In the genomic region with DNA sequence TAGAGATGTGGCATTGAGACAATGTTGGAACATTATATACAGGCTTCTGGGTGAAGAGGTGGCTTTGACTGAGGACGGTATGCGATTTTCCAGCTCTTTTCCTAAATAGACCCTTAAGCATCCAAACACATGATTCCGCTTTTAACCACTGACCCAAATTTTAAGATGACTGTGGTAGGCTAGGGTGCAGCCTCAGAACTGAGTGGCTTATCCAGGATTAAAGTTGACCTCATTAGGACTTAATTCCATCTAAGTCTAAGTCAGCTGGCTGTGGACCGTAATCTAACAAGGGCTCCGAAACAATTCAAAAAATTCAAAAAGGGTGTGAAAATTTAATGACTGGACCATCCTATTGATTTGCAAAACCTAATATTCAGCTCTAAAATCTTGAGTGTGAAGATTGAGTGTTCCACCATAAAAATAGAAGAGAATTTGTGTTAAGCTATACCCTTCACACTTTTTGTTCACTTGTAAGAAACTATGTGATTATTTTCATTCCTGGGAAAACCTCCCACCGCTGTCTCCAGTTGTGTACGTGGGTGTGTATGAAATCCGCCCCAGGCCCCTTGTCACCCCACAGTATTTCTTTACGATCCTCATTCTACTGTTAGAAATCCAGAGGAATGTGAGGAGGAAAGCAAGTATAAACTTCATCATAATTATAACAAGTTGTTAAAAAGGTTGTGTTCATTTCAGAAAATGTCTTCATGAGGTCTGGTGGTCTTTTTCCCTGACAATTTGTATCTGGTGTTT, we compare ENCODE assay signal across 21 cellular contexts. TPM values are rescaled to one million over a fixed set of nuclear protein-coding genes. Genes with fewer than 3 reads are reported as not detected.
A peak's percentile ranks its signal among the peaks of the same experiment; 100 is the strongest.
DNase-seq lines count a peak whose midpoint lies in the region; ATAC-seq and TF ChIP-seq lines count a peak whose summit lies in the region.
"Had no signal": no experiment of that assay in that cellular context is flagged by ENCODE, and none has a peak within 500 bp of the region (broad histone marks: within the 10 kb centered on the region; RNA-seq: fewer than 3 reads in every experiment).

No MANE protein-coding gene starts in this region.

- TF ChIP-seq CTCF in GM23338 (conservative IDR thresholded peaks at IDR 0.05; ENCODE audit: low read depth in 2 of 2) (no peak), nephron progenitor cell (IDR thresholded peaks at IDR 0.05) (no peak), transverse colon (IDR thresholded peaks at IDR 0.05) (no peak)

- 0 out of 2 replicates have a peak, but pooled peaks cover 3% of the 10 kb centered on the region for H3F3A ChIP-seq in GM23338 (replicated peaks; ENCODE audit: low read depth)

- peaks cover 5% of the 10 kb centered on the region for H3K36me3 ChIP-seq in CD4-positive, alpha-beta memory T cell (ENCODE audit: insufficient read depth, low read length)
- H3K36me3 ChIP-seq in GM23338 (ENCODE audit: insufficient read depth) (no peaks in the 10 kb centered on the region), transverse colon (no peaks in the 10 kb centered on the region), SJCRH30 (no peaks in the 10 kb centered on the region)
- H3K36me3 ChIP-seq: cardiac muscle cell had no signal

- peak overlapping the region; percentile 35 to 93 (median 69) for H3K27ac Mint-ChIP-seq in CD4-positive, alpha-beta memory T cell
- H3K27ac Mint-ChIP-seq in GM23338: no peak overlapping the region; the same call in 1 of the 2 replicates
- H3K27ac Mint-ChIP-seq in activated naive CD8-positive, alpha-beta T cell treated with anti-CD3 and anti-CD28 coated beads for 36 hours: peak overlapping the region; percentile 40
- H3K27ac Mint-ChIP-seq in nephron progenitor cell: no peak overlapping the region

- no peaks in the 10 kb centered on the region for H3K9me3 Mint-ChIP-seq in CD4-positive, alpha-beta memory T cell
- no peaks in the 10 kb centered on the region; the same call in 2 of the 3 replicates for H3K9me3 Mint-ChIP-seq in GM23338
- H3K9me3 Mint-ChIP-seq in activated naive CD8-positive, alpha-beta T cell treated with anti-CD3 and anti-CD28 coated beads for 36 hours: no peaks in the 10 kb centered on the region
- no peaks in the 10 kb centered on the region for H3K9me3 Mint-ChIP-seq in nephron progenitor cell

- peaks cover 71% of the 10 kb centered on the region for H3K79me2 ChIP-seq in GM23338 (replicated peaks; ENCODE audit: insufficient read depth)

- peak overlapping the region; percentile 70 for H3K4me2 ChIP-seq in GM23338

- CTCF ChIA-PET in CD4-positive, alpha-beta memory T cell (lab: Charles Lee; ENCODE audit: partially characterized antibody): no interaction called here

- in situ Hi-C loops in transverse colon (cut with MboI; ENCODE audit: low pct_ligation_motif_present in 1 of 4, low pct_unique_long_range_greater_than_20kb in 1 of 4, low sequenced_read_pairs in 3 of 4): no loop called here

- peaks cover 78% of the 10 kb centered on the region for H3K4me1 ChIP-seq in CD4-positive, alpha-beta memory T cell (ENCODE audit: insufficient read depth, low read length)
- peaks cover 32% of the 10 kb centered on the region for H3K4me1 ChIP-seq in GM23338 (ENCODE audit: insufficient read depth)
- H3K4me1 ChIP-seq in transverse colon: peaks cover 4 to 38% (median 18%) of the 10 kb centered on the region in 4 donors
- no peaks in the 10 kb centered on the region for H3K4me1 ChIP-seq in SJCRH30

- TF ChIP-seq EP300 in transverse colon (IDR thresholded peaks at IDR 0.05; ENCODE audit: low read depth): no peak

- no peak overlapping the region for H3K27ac ChIP-seq in CD4-positive, alpha-beta memory T cell (ENCODE audit: low read depth, low read length)
- H3K27ac ChIP-seq in GM23338 (ENCODE audit: low read depth) (no peak overlapping the region), transverse colon (no peak overlapping the region), SJCRH30 (no peak overlapping the region)
- H3K27ac ChIP-seq: cardiac muscle cell, dorsolateral prefrontal cortex, suprapubic skin had no signal

- H3K9me3 ChIP-seq in CD4-positive, alpha-beta memory T cell (ENCODE audit: control insufficient read depth in 1 of 2, low read length in 2 of 2): no peaks in the 10 kb centered on the region
- H3K9me3 ChIP-seq in transverse colon: no peaks in the 10 kb centered on the region
- H3K9me3 ChIP-seq in SJCRH30 (replicated peaks): no peaks in the 10 kb centered on the region
- H3K9me3 ChIP-seq: mucosa of descending colon, SK-N-SH, suprapubic skin had no signal

- no peak overlapping the region for H2AFZ ChIP-seq in GM23338

- H3K27me3 Mint-ChIP-seq in CD4-positive, alpha-beta memory T cell: peaks cover 0 to 2% of the 10 kb centered on the region in 2 donors
- H3K27me3 Mint-ChIP-seq in GM23338 (ENCODE audit: insufficient read depth, low read depth, poor library complexity) (peaks cover 18% of the 10 kb centered on the region), nephron progenitor cell (ENCODE audit: low read depth, poor library complexity) (peaks cover 7% of the 10 kb centered on the region)
- no peaks in the 10 kb centered on the region for H3K27me3 Mint-ChIP-seq in activated naive CD8-positive, alpha-beta T cell treated with anti-CD3 and anti-CD28 coated beads for 36 hours

- intact Hi-C loops in CD4-positive, alpha-beta memory T cell (cut with micrococcal nuclease): no loop called here
- intact Hi-C loops in transverse colon (cut with DNase I; ENCODE audit: low total_unique reads): no loop called here

- peaks cover 8 to 43% of the 10 kb centered on the region in 2 donors for H3K36me3 Mint-ChIP-seq in CD4-positive, alpha-beta memory T cell
- H3K36me3 Mint-ChIP-seq in GM23338 (ENCODE audit: low read depth): peaks cover 7% of the 10 kb centered on the region; the same call in 2 of the 3 replicates
- peaks cover 3% of the 10 kb centered on the region for H3K36me3 Mint-ChIP-seq in activated naive CD8-positive, alpha-beta T cell treated with anti-CD3 and anti-CD28 coated beads for 36 hours
- peaks cover 9% of the 10 kb centered on the region for H3K36me3 Mint-ChIP-seq in nephron progenitor cell (ENCODE audit: low read depth)

- no peak for DNase-seq in CD4-positive, alpha-beta memory T cell
- DNase-seq in GM23338 (ENCODE audit: low spot score): no peak
- DNase-seq in activated naive CD8-positive, alpha-beta T cell treated with anti-CD3 and anti-CD28 coated beads for 36 hours: no peak
- no peak for DNase-seq in nephron progenitor cell
- no peak for DNase-seq in NCI-H2196 (lab: John Stamatoyannopoulos, UW; ENCODE audit: unreplicated experiment)
- no peak for DNase-seq in transverse colon
- DNase-seq in GF-D8 (lab: John Stamatoyannopoulos, UW): no peak
- no peak for DNase-seq in SJCRH30
- DNase-seq: DMS 273 treated with DMSO at 0.1 percent for 48 hours; dorsolateral prefrontal cortex; GDM1; left cardiac atrium; mucosa of descending colon; NCI-H2107; NCI-H526; posterior cingulate gyrus; SK-N-SH; stimulated activated CD8-positive, alpha-beta memory T cell treated with anti-CD3 and anti-CD28 coated beads, Interleukin-4, amount 100 ng/mL, for 48 hours had no signal

- ATAC-seq in GM23338: no peak
- ATAC-seq: K562, left cardiac atrium, mucosa of descending colon had no signal

- no peaks in the 10 kb centered on the region for H3K9me2 ChIP-seq in GM23338 (ENCODE audit: insufficient read depth)
- H3K9me2 ChIP-seq: SK-N-SH had no signal

- POLR2A ChIA-PET in CD4-positive, alpha-beta memory T cell (lab: Charles Lee; ENCODE audit: partially characterized antibody): interaction anchor here (1.2 to 1.5 kb wide), 2 partner anchors 10 to 23 kb away, joined by 3 to 6 read pairs; no protein-coding TSS in a partner anchor

- no peak overlapping the region for H3K4me3 ChIP-seq in CD4-positive, alpha-beta memory T cell (ENCODE audit: low read length in 2 of 2)
- peak overlapping the region; percentile 36; the same call in 1 of the 2 replicates for H3K4me3 ChIP-seq in GM23338
- H3K4me3 ChIP-seq in transverse colon: no peak overlapping the region
- H3K4me3 ChIP-seq in SJCRH30: no peak overlapping the region
- H3K4me3 ChIP-seq: cardiac muscle cell, K562, mucosa of descending colon, suprapubic skin had no signal

- H3K4me3 Mint-ChIP-seq in CD4-positive, alpha-beta memory T cell: peak overlapping the region in 7 of 8 donors; percentile 18 to 97 (median 94)
- H3K4me3 Mint-ChIP-seq in GM23338 (peak overlapping the region; percentile 2; the same call in 1 of the 3 replicates), nephron progenitor cell (peak overlapping the region; percentile 43)
- H3K4me3 Mint-ChIP-seq in activated naive CD8-positive, alpha-beta T cell treated with anti-CD3 and anti-CD28 coated beads for 36 hours: peak overlapping the region; percentile 16

- whole genome bisulfite sequencing in transverse colon (ENCODE audit: low coverage in 1 of 2), 2 donors: 88 to 91% methylated on average over 9 of the region's 9 CpGs

- H3K4me1 Mint-ChIP-seq in CD4-positive, alpha-beta memory T cell: peaks cover 55 to 88% (median 73%) of the 10 kb centered on the region in 4 donors
- H3K4me1 Mint-ChIP-seq in GM23338 (peaks cover 29% of the 10 kb centered on the region), nephron progenitor cell (peaks cover 66% of the 10 kb centered on the region)
- H3K4me1 Mint-ChIP-seq in activated naive CD8-positive, alpha-beta T cell treated with anti-CD3 and anti-CD28 coated beads for 36 hours: peaks cover 66% of the 10 kb centered on the region

- peaks cover 12% of the 10 kb centered on the region for H4K20me1 ChIP-seq in GM23338 (replicated peaks; ENCODE audit: insufficient read depth)

- no peaks in the 10 kb centered on the region for H3K27me3 ChIP-seq in CD4-positive, alpha-beta memory T cell (ENCODE audit: insufficient read depth, low read length)
- H3K27me3 ChIP-seq in GM23338 (ENCODE audit: insufficient read depth) (no peaks in the 10 kb centered on the region), transverse colon (no peaks in the 10 kb centered on the region), SJCRH30 (no peaks in the 10 kb centered on the region)
- H3K27me3 ChIP-seq: cardiac muscle cell, dorsolateral prefrontal cortex, suprapubic skin had no signal

- TF ChIP-seq POLR2A in transverse colon (IDR thresholded peaks at IDR 0.05): no peak

TF ChIP-seq in GM23338, 12 proteins besides CTCF, POLR2A, EP300 and RAD21 (continues in another document):
- TF ChIP-seq ZNF331 (CRISPR knock-in tag; IDR thresholded peaks at IDR 0.05; ENCODE audit: low read depth) (no peak), JUNB (IDR thresholded peaks at IDR 0.05; ENCODE audit: unreplicated experiment) (no peak), ZNF114 (CRISPR knock-in tag; IDR thresholded peaks at IDR 0.05) (no peak)

RNA-seq across cellular contexts. Expression of a gene that starts 2.7 kb away (rescaled TPM):
- 100 to 1,000 TPM; 187 to 196 TPM for total RNA-seq in CD4-positive, alpha-beta memory T cell
- polyA plus RNA-seq in CD4-positive, alpha-beta memory T cell: 100 to 1,000 TPM in 1 of 2 donors, 10 to 100 TPM in 1; 52.5 to 111 TPM
- 76.1 and 104 TPM in 2 replicates for total RNA-seq in GM23338 (2014; rRNA removed; shearing (Covaris generic))
- 25.7 and 33.8 TPM in 2 replicates for polyA plus RNA-seq in GM23338 (2016; fragmentation: Nextera tagmentation; extraction: Ambion mirVana)
- total RNA-seq in activated naive CD8-positive, alpha-beta T cell treated with anti-CD3 and anti-CD28 coated beads for 36 hours: 10 to 100 TPM; 27.5 to 30.0 TPM
- 10 to 100 TPM; 17.6 to 55.3 (median 34.2) TPM for total RNA-seq in transverse colon
- total RNA-seq in SJCRH30 (2014; rRNA removed; shearing (Covaris generic)): 24.2 and 31.0 TPM in 2 replicates

Comparison
In these comparisons a context has a peak if more than half of its experiments do, and no peak if none do; other contexts are left out.
1. H3K27ac Mint-ChIP-seq: peak in CD4-positive, alpha-beta memory T cell (7 of 7) and activated naive CD8-positive, alpha-beta T cell treated with anti-CD3 and anti-CD28 coated beads for 36 hours (single experiment); none in GM23338 (single experiment) and nephron progenitor cell (single experiment).
2. H3K4me3 Mint-ChIP-seq: peak in every context shown above with its lines; median percentile 94 in CD4-positive, alpha-beta memory T cell; 43 in nephron progenitor cell; 16 in activated naive CD8-positive, alpha-beta T cell treated with anti-CD3 and anti-CD28 coated beads for 36 hours; 2 in GM23338.